ENCODE assay signal across 8 cellular contexts in genomic region chr17:62109378-62109902, GRCh38. TPM values are rescaled to one million over a fixed set of nuclear protein-coding genes. Genes with fewer than 3 reads are reported as not detected.
DNase-seq lines count a peak whose midpoint lies in the region; ATAC-seq lines count a peak whose summit lies in the region.

No MANE protein-coding gene starts in this region.

- H2BK120ac ChIP-seq in mesenchymal stem cell (ENCODE audit: low read depth, low read length): no peak overlapping the region

- no peaks in the 10 kb centered on the region for H3K36me3 ChIP-seq in mesenchymal stem cell (ENCODE audit: control insufficient read depth in 1 of 2, insufficient read depth in 2 of 2, low read depth in 1 of 2, low read length in 2 of 2)

- H2BK15ac ChIP-seq in mesenchymal stem cell (ENCODE audit: low read depth, poor library complexity, severe bottlenecking): no peak overlapping the region

- no peak overlapping the region for H3K4me2 ChIP-seq in mesenchymal stem cell (ENCODE audit: low read length, poor library complexity, severe bottlenecking)

- peaks cover 5% of the 10 kb centered on the region for H3K27me3 Mint-ChIP-seq in T-helper 2 cell treated with Interferon-gamma antibody and Interleukin-4, amounts not matched to agents 5 μg/mL and 100 μg/mL, for 36 hours (ENCODE audit: low read depth)

- no peak overlapping the region for H4K91ac ChIP-seq in mesenchymal stem cell (ENCODE audit: low read length)

- no peak overlapping the region for H3K4me3 ChIP-seq in mesenchymal stem cell (ENCODE audit: insufficient read depth in 1 of 2, low read depth in 1 of 2, low read length in 2 of 2)

- no peak overlapping the region for H3K4me3 Mint-ChIP-seq in T-helper 2 cell treated with Interferon-gamma antibody and Interleukin-4, amounts not matched to agents 5 μg/mL and 100 μg/mL, for 36 hours

- no peaks in the 10 kb centered on the region for H3K36me3 Mint-ChIP-seq in T-helper 2 cell treated with Interferon-gamma antibody and Interleukin-4, amounts not matched to agents 5 μg/mL and 100 μg/mL, for 36 hours (ENCODE audit: low read depth)

- no peak overlapping the region for H3K9ac ChIP-seq in mesenchymal stem cell (ENCODE audit: low read length)

- H3K18ac ChIP-seq in mesenchymal stem cell (ENCODE audit: low read depth in 1 of 2, low read length in 2 of 2): no peak overlapping the region

- H2BK12ac ChIP-seq in mesenchymal stem cell (ENCODE audit: low read length in 2 of 2): no peak overlapping the region

- peaks cover 3% of the 10 kb centered on the region for H3K4me1 Mint-ChIP-seq in T-helper 2 cell treated with Interferon-gamma antibody and Interleukin-4, amounts not matched to agents 5 μg/mL and 100 μg/mL, for 36 hours (ENCODE audit: low read depth)

- H2AK5ac ChIP-seq in mesenchymal stem cell (ENCODE audit: low read length, severe bottlenecking): no peak overlapping the region

- peaks cover 3% of the 10 kb centered on the region for H3K9me3 Mint-ChIP-seq in T-helper 2 cell treated with Interferon-gamma antibody and Interleukin-4, amounts not matched to agents 5 μg/mL and 100 μg/mL, for 36 hours

- H3K79me1 ChIP-seq in mesenchymal stem cell (replicated peaks; ENCODE audit: low read length, poor library complexity, severe bottlenecking): no peaks in the 10 kb centered on the region

- H3K4me1 ChIP-seq in mesenchymal stem cell (ENCODE audit: control insufficient read depth, insufficient read depth, low read depth, low read length): peaks cover 3% of the 10 kb centered on the region

- no peak overlapping the region for H2BK5ac ChIP-seq in mesenchymal stem cell (ENCODE audit: low read depth, low read length, poor library complexity, severe bottlenecking)

- peak; percentile 97 for ATAC-seq in GM18499 (IDR thresholded peaks at IDR 0.05; ENCODE audit: insufficient read depth, unreplicated experiment)
- ATAC-seq in HG02798 (IDR thresholded peaks at IDR 0.05; ENCODE audit: poor library complexity, unreplicated experiment): peak; percentile 97

- no peak overlapping the region for H3K23ac ChIP-seq in mesenchymal stem cell (ENCODE audit: low read length in 2 of 2)

- no peak overlapping the region for H4K8ac ChIP-seq in mesenchymal stem cell (ENCODE audit: low read length)

- no peaks in the 10 kb centered on the region for H3K9me3 ChIP-seq in mesenchymal stem cell (ENCODE audit: control insufficient read depth, low read length)

- no peak overlapping the region for H3K27ac Mint-ChIP-seq in T-helper 2 cell treated with Interferon-gamma antibody and Interleukin-4, amounts not matched to agents 5 μg/mL and 100 μg/mL, for 36 hours

- peak; percentile 70 for DNase-seq in AG08396 (ENCODE audit: low spot score)
- DNase-seq in NCI-H1105 (lab: John Stamatoyannopoulos, UW): peak; percentile 35
- DNase-seq in T-helper 2 cell treated with Interferon-gamma antibody and Interleukin-4, amounts not matched to agents 5 μg/mL and 100 μg/mL, for 36 hours (ENCODE audit: low spot score): peak; percentile 65
- DNase-seq in T47D (ENCODE audit: low read depth in 1 of 2, low spot score in 1 of 2): peak; percentile 44 to 88
- DNase-seq in mesenchymal stem cell: peak; percentile 42
- DNase-seq in ureter (ENCODE audit: low spot score): peak; percentile 59

- in situ Hi-C loops in T47D (cut with HindIII; ENCODE audit: low pct_unique_long_range_greater_than_20kb, low sequenced_read_pairs): no loop called here

- no peak overlapping the region for H2AFZ ChIP-seq in mesenchymal stem cell (ENCODE audit: low read depth, low read length)

- H3K4ac ChIP-seq in mesenchymal stem cell (ENCODE audit: low read depth in 1 of 2, low read length in 2 of 2): no peak overlapping the region

- no peak overlapping the region for H3K14ac ChIP-seq in mesenchymal stem cell (ENCODE audit: low read length in 2 of 2)

- H3K27me3 ChIP-seq in mesenchymal stem cell (ENCODE audit: control insufficient read depth in 1 of 2, insufficient read depth in 1 of 2, low read length in 2 of 2): peaks cover 0 to 10% of the 10 kb centered on the region in 2 experiments

- WGBS in mesenchymal stem cell: 20% methylated on average over 2 of the region's 2 CpGs

- H3K27ac ChIP-seq in mesenchymal stem cell (ENCODE audit: low read length, poor library complexity, severe bottlenecking): no peak overlapping the region

RNA-seq across cellular contexts. Expression of gene MED13, which starts 44.4 kb away (rescaled TPM):
- 16.5 TPM for polyA plus RNA-seq in mesenchymal stem cell (2013, experiment 1 of 2)
- polyA plus RNA-seq in mesenchymal stem cell (2013, experiment 2 of 2): 16.0 TPM
- 86.2 TPM for total RNA-seq in ureter
